Comparison of ENCODE assay signal across 14 cellular contexts in genomic region chr7:4416436-4417092, GRCh38.
A peak's percentile ranks its signal among the peaks of the same experiment; 100 is the strongest.
DNase-seq lines count a peak whose midpoint lies in the region; ATAC-seq, FAIRE-seq and TF ChIP-seq lines count a peak whose summit lies in the region.
"Had no signal": no experiment of that assay in that cellular context is flagged by ENCODE, and none has a peak within 500 bp of the region (broad histone marks: within the 10 kb centered on the region; RNA-seq: fewer than 3 reads in every experiment).

No MANE protein-coding gene starts in this region.

- H2AK5ac ChIP-seq in mesenchymal stem cell (ENCODE audit: low read length, severe bottlenecking) = no peak overlapping the region

- no peak overlapping the region for H3K27ac ChIP-seq in pancreas
- H3K27ac ChIP-seq in mesenchymal stem cell (ENCODE audit: low read length, poor library complexity, severe bottlenecking) = no peak overlapping the region
- H3K27ac ChIP-seq: PC-9 had no signal

- no peak overlapping the region for H4K8ac ChIP-seq in mesenchymal stem cell (ENCODE audit: low read length)

- H3K14ac ChIP-seq in mesenchymal stem cell (ENCODE audit: low read length in 2 of 2) = no peak overlapping the region

- no peak overlapping the region for H3K18ac ChIP-seq in mesenchymal stem cell (ENCODE audit: low read depth in 1 of 2, low read length in 2 of 2)

- DNase-seq in NCI-H1694 (lab: John Stamatoyannopoulos, UW) = peak; percentile 2
- DNase-seq in NCI-H1694 treated with DMSO at 0.1 percent for 48 hours (lab: John Stamatoyannopoulos, UW) = no peak
- DNase-seq in NCI-H2029 (lab: John Stamatoyannopoulos, UW) = peak; percentile 27
- peak; percentile 7 for DNase-seq in choroid plexus epithelial cell (ENCODE audit: low read depth)
- peak in 3 of 6 donors; percentile 23 to 54 (median 31) for DNase-seq in pancreas
- DNase-seq in SHP77 treated with DMSO at 0.1 percent for 48 hours (lab: John Stamatoyannopoulos, UW) = no peak
- no peak for DNase-seq in mesenchymal stem cell
- no peak for DNase-seq in HK-2 (ENCODE audit: unreplicated experiment)
- DNase-seq: PC-9 had no signal

- H3K27me3 ChIP-seq in pancreas = no peaks in the 10 kb centered on the region
- no peaks in the 10 kb centered on the region for H3K27me3 ChIP-seq in mesenchymal stem cell (ENCODE audit: control insufficient read depth in 1 of 2, insufficient read depth in 1 of 2, low read length in 2 of 2)

- no peak overlapping the region for H2AFZ ChIP-seq in mesenchymal stem cell (ENCODE audit: low read depth, low read length)
- H2AFZ ChIP-seq: PC-9 had no signal

- no peak overlapping the region for H2BK5ac ChIP-seq in mesenchymal stem cell (ENCODE audit: low read depth, low read length, poor library complexity, severe bottlenecking)

- H4K91ac ChIP-seq in mesenchymal stem cell (ENCODE audit: low read length) = no peak overlapping the region

- no peak overlapping the region for H3K4me3 ChIP-seq in choroid plexus epithelial cell (ENCODE audit: low read depth, low read length)
- peak overlapping the region in 2 of 4 donors; percentile 4 to 25 for H3K4me3 ChIP-seq in pancreas
- H3K4me3 ChIP-seq in mesenchymal stem cell (ENCODE audit: insufficient read depth in 1 of 2, low read depth in 1 of 2, low read length in 2 of 2) = peak overlapping the region in 1 of 2 experiments; percentile 59
- H3K4me3 ChIP-seq: GM12878, PC-9 had no signal

- H3K79me1 ChIP-seq in mesenchymal stem cell (replicated peaks; ENCODE audit: low read length, poor library complexity, severe bottlenecking) = no peaks in the 10 kb centered on the region

- H3K36me3 ChIP-seq in pancreas (no peaks in the 10 kb centered on the region), mesenchymal stem cell (ENCODE audit: control insufficient read depth in 1 of 2, insufficient read depth in 2 of 2, low read depth in 1 of 2, low read length in 2 of 2) (no peaks in the 10 kb centered on the region)

- H2BK15ac ChIP-seq in mesenchymal stem cell (ENCODE audit: low read depth, poor library complexity, severe bottlenecking) = no peak overlapping the region

- 24 to 25% methylated on average over 25 of the region's 25 CpGs for WGBS in pancreas, 2 donors
- 83% methylated on average over 25 of the region's 25 CpGs for WGBS in mesenchymal stem cell

- TF ChIP-seq CTCF in choroid plexus epithelial cell (conservative IDR thresholded peaks at IDR 0.05; ENCODE audit: low read depth, low read length) (no peak), pancreas (IDR thresholded peaks at IDR 0.05) (no peak)

- H3K9me3 ChIP-seq in pancreas = no peaks in the 10 kb centered on the region
- H3K9me3 ChIP-seq in mesenchymal stem cell (ENCODE audit: control insufficient read depth, low read length) = peaks cover 18% of the 10 kb centered on the region

- H3K4ac ChIP-seq in mesenchymal stem cell (ENCODE audit: low read depth in 1 of 2, low read length in 2 of 2) = no peak overlapping the region

- H2BK12ac ChIP-seq in mesenchymal stem cell (ENCODE audit: low read length in 2 of 2) = no peak overlapping the region

- H3K23ac ChIP-seq in mesenchymal stem cell (ENCODE audit: low read length in 2 of 2) = no peak overlapping the region

- no peak overlapping the region for H2BK120ac ChIP-seq in mesenchymal stem cell (ENCODE audit: low read depth, low read length)

- intact Hi-C loops in pancreas (cut with DNase I) = no loop called here

- no peak overlapping the region for H3K9ac ChIP-seq in mesenchymal stem cell (ENCODE audit: low read length)

- no peak overlapping the region for H3K4me2 ChIP-seq in mesenchymal stem cell (ENCODE audit: low read length, poor library complexity, severe bottlenecking)
- H3K4me2 ChIP-seq: PC-9 had no signal

- H3K4me1 ChIP-seq in pancreas = peaks cover 0 to 5% (median 4%) of the 10 kb centered on the region in 3 donors
- no peaks in the 10 kb centered on the region for H3K4me1 ChIP-seq in mesenchymal stem cell (ENCODE audit: control insufficient read depth, insufficient read depth, low read depth, low read length)

- FAIRE-seq in pancreas (lab: Jason Lieb, UNC) = no peak
- FAIRE-seq: A204.1, GM12878, H54, islet of Langerhans had no signal

- ATAC-seq in pancreas = peak; percentile 67 to 87 (median 71)
- ATAC-seq: GM12878, sciatic nerve had no signal

Comparison
In these comparisons a context has a peak if more than half of its experiments do, and no peak if none do; other contexts are left out.
1. DNase-seq: peak in NCI-H1694 (single experiment), NCI-H2029 (single experiment) and choroid plexus epithelial cell (single experiment); none in NCI-H1694 treated with DMSO at 0.1 percent for 48 hours (single experiment), SHP77 treated with DMSO at 0.1 percent for 48 hours (single experiment), mesenchymal stem cell (single experiment) and HK-2 (single experiment).